13 cellular contexts compared by ENCODE assay signal in the genomic region with DNA sequence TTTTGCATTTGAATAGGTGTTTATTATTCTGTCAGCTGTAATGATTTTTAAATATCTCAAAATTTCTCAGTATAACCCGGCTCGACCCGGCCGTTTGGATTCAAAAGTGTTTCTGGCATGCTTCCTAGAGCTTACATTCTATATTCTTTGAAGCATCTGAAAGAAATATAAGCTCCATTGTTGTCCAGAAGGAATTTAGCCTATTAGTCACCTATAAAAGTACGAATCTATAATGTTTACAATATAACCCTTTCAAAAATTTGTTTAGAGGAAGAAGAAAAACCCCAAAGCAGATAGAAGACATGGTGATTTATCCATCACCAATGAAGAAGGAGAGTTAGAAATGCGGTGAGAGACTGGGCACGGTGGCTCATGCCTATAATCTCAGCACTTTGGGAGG. TPM values are rescaled to one million over a fixed set of nuclear protein-coding genes. Genes with fewer than 3 reads are reported as not detected.
A peak's percentile ranks its signal among the peaks of the same experiment; 100 is the strongest.
DNase-seq lines count a peak whose midpoint lies in the region; ATAC-seq lines count a peak whose summit lies in the region.
"Had no signal": no experiment of that assay in that cellular context is flagged by ENCODE, and none has a peak within 500 bp of the region (broad histone marks: within the 10 kb centered on the region; RNA-seq: fewer than 3 reads in every experiment).

No MANE protein-coding gene starts in this region.

- H3K9me3 ChIP-seq in T-helper 17 cell (ENCODE audit: control insufficient read depth, low read length, poor library complexity, severe bottlenecking) = no peaks in the 10 kb centered on the region
- H3K9me3 ChIP-seq: SJSA1, tibial artery had no signal

- H3K27me3 Mint-ChIP-seq in activated naive CD4-positive, alpha-beta T cell treated with anti-CD3 and anti-CD28 coated beads, Interleukin-2, amount 50 U/mL, for 24 hours = no peaks in the 10 kb centered on the region
- no peaks in the 10 kb centered on the region for H3K27me3 Mint-ChIP-seq in T-helper 17 cell
- no peaks in the 10 kb centered on the region for H3K27me3 Mint-ChIP-seq in effector memory CD8-positive, alpha-beta T cell
- H3K27me3 Mint-ChIP-seq in stimulated activated naive CD8-positive, alpha-beta T cell treated with anti-CD3 and anti-CD28 coated beads, Interleukin-15, amount 100 ng/mL, for 72 hours = no peaks in the 10 kb centered on the region

- H3K9me3 Mint-ChIP-seq in activated naive CD4-positive, alpha-beta T cell treated with anti-CD3 and anti-CD28 coated beads, Interleukin-2, amount 50 U/mL, for 24 hours = no peaks in the 10 kb centered on the region
- H3K9me3 Mint-ChIP-seq in effector memory CD8-positive, alpha-beta T cell = no peaks in the 10 kb centered on the region
- peaks cover 3 to 6% of the 10 kb centered on the region in 2 donors for H3K9me3 Mint-ChIP-seq in stimulated activated naive CD8-positive, alpha-beta T cell treated with anti-CD3 and anti-CD28 coated beads, Interleukin-15, amount 100 ng/mL, for 72 hours

- ATAC-seq in T-helper 17 cell = no peak
- ATAC-seq in effector memory CD8-positive, alpha-beta T cell (replicated peaks) = no peak
- ATAC-seq in stimulated activated naive CD8-positive, alpha-beta T cell treated with anti-CD3 and anti-CD28 coated beads, Interleukin-15, amount 100 ng/mL, for 72 hours = no peak

- H3K27ac Mint-ChIP-seq in activated naive CD4-positive, alpha-beta T cell treated with anti-CD3 and anti-CD28 coated beads, Interleukin-2, amount 50 U/mL, for 24 hours = peak overlapping the region; percentile 95
- H3K27ac Mint-ChIP-seq in T-helper 17 cell = peak overlapping the region; percentile 99
- H3K27ac Mint-ChIP-seq in effector memory CD8-positive, alpha-beta T cell = peak overlapping the region; percentile 94 to 97
- peak overlapping the region; percentile 89 to 91 for H3K27ac Mint-ChIP-seq in stimulated activated naive CD8-positive, alpha-beta T cell treated with anti-CD3 and anti-CD28 coated beads, Interleukin-15, amount 100 ng/mL, for 72 hours

- H3K4me1 Mint-ChIP-seq in activated naive CD4-positive, alpha-beta T cell treated with anti-CD3 and anti-CD28 coated beads, Interleukin-2, amount 50 U/mL, for 24 hours = peaks cover 89% of the 10 kb centered on the region
- H3K4me1 Mint-ChIP-seq in T-helper 17 cell = peaks cover 54% of the 10 kb centered on the region
- H3K4me1 Mint-ChIP-seq in effector memory CD8-positive, alpha-beta T cell (ENCODE audit: low read depth in 2 of 2) = peaks cover 32 to 49% of the 10 kb centered on the region in 2 donors
- peaks cover 81% of the 10 kb centered on the region for H3K4me1 Mint-ChIP-seq in stimulated activated naive CD8-positive, alpha-beta T cell treated with anti-CD3 and anti-CD28 coated beads, Interleukin-15, amount 100 ng/mL, for 72 hours

- no peaks in the 10 kb centered on the region for H3K36me3 Mint-ChIP-seq in activated naive CD4-positive, alpha-beta T cell treated with anti-CD3 and anti-CD28 coated beads, Interleukin-2, amount 50 U/mL, for 24 hours
- H3K36me3 Mint-ChIP-seq in T-helper 17 cell (ENCODE audit: low read depth) = no peaks in the 10 kb centered on the region
- peaks cover 12% of the 10 kb centered on the region for H3K36me3 Mint-ChIP-seq in effector memory CD8-positive, alpha-beta T cell (ENCODE audit: insufficient read depth)

- DNase-seq in activated naive CD4-positive, alpha-beta T cell treated with Interleukin-2 at 50 U/mL for 16 hours = no peak
- no peak for DNase-seq in T-helper 17 cell
- DNase-seq in effector memory CD8-positive, alpha-beta T cell = no peak
- no peak for DNase-seq in stimulated activated naive CD8-positive, alpha-beta T cell treated with anti-CD3 and anti-CD28 coated beads, Interleukin-15, amount 100 ng/mL, for 72 hours
- DNase-seq in H4 (ENCODE audit: low spot score) = no peak
- no peak for DNase-seq in ureter (ENCODE audit: low spot score)
- no peak for DNase-seq in NCI-H2196 (lab: John Stamatoyannopoulos, UW; ENCODE audit: unreplicated experiment)
- DNase-seq: COR-L47, NCI-H1417, NCI-H526, tibial artery had no signal

- peak overlapping the region; percentile 68 for H3K4me3 Mint-ChIP-seq in activated naive CD4-positive, alpha-beta T cell treated with anti-CD3 and anti-CD28 coated beads, Interleukin-2, amount 50 U/mL, for 24 hours
- peak overlapping the region; percentile 88 for H3K4me3 Mint-ChIP-seq in T-helper 17 cell
- peak overlapping the region; percentile 47 to 73 for H3K4me3 Mint-ChIP-seq in effector memory CD8-positive, alpha-beta T cell
- peak overlapping the region; percentile 73 for H3K4me3 Mint-ChIP-seq in stimulated activated naive CD8-positive, alpha-beta T cell treated with anti-CD3 and anti-CD28 coated beads, Interleukin-15, amount 100 ng/mL, for 72 hours

RNA-seq across cellular contexts. Expression of a gene that starts 22.3 kb away (rescaled TPM):
- total RNA-seq in T-helper 17 cell = 100 to 1,000 TPM; 172 to 197 TPM
- total RNA-seq in H4 (2014; rRNA removed; shearing (Covaris generic)) = 2.9 and 3.0 TPM in 2 replicates
- 26.1 TPM for total RNA-seq in ureter
